ENCODE assay signal across 7 cellular contexts in genomic region chr1:154431586-154432373, GRCh38. TPM values are rescaled to one million over a fixed set of nuclear protein-coding genes. Genes with fewer than 3 reads are reported as not detected.
A peak's percentile ranks its signal among the peaks of the same experiment; 100 is the strongest.
DNase-seq lines count a peak whose midpoint lies in the region; ATAC-seq and TF ChIP-seq lines count a peak whose summit lies in the region.

No MANE protein-coding gene starts in this region.

- in situ Hi-C loops in IMR-90 (cut with MboI; ENCODE audit: low sequenced_read_pairs), result no loop called here

- H3K9me3 ChIP-seq in IMR-90 (ENCODE audit: control insufficient read depth, insufficient read depth, low read length), result no peaks in the 10 kb centered on the region

- no peak for TF ChIP-seq CTCF in IMR-90 (conservative IDR thresholded peaks at IDR 0.05; ENCODE audit: low read depth, low read length)

- H3K4me2 ChIP-seq in IMR-90 (ENCODE audit: low read depth, low read length), result no peak overlapping the region

- dilution Hi-C loops in IMR-90 (cut with HindIII; ENCODE audit: low sequenced_read_pairs, unreplicated experiment), result no loop called here

- peak overlapping the region; percentile 4; the same call in 1 of the 2 replicates for H3K27ac ChIP-seq in IMR-90 (ENCODE audit: insufficient read depth, low read length)

- peak overlapping the region; percentile 12; the same call in 1 of the 2 replicates for H3K18ac ChIP-seq in IMR-90 (ENCODE audit: low read depth, low read length)

- peak overlapping the region; percentile 55 for H2BK5ac ChIP-seq in IMR-90 (ENCODE audit: low read depth, low read length, poor library complexity, severe bottlenecking)

- H3K36me3 Mint-ChIP-seq in stimulated activated effector memory CD8-positive, alpha-beta T cell treated with anti-CD3 and anti-CD28 coated beads, Interleukin-12 subunit alpha, Interleukin-12 subunit beta, amount 100 ng/mL, for 72 hours, result peaks cover 11% of the 10 kb centered on the region

- peak overlapping the region; percentile 57 for H2AK9ac ChIP-seq in IMR-90 (replicated peaks; ENCODE audit: low read depth, low read length, poor library complexity)

- TF ChIP-seq RAD21 in IMR-90 (IDR thresholded peaks at IDR 0.05; ENCODE audit: low read length), result peak; percentile 15; the same call in 1 of the 2 replicates

- 0 out of 4 replicates have a peak overlapping the region, but pooled peaks of 1 of the 2 experiments have one; percentile 19 for H4K8ac ChIP-seq in IMR-90 (ENCODE audit: low read depth in 2 of 2, low read length in 2 of 2)

- H2BK20ac ChIP-seq in IMR-90 (ENCODE audit: low read depth, low read length), result peak overlapping the region; percentile 11; the same call in 1 of the 2 replicates

- no peak for TF ChIP-seq POLR2A in IMR-90 (IDR thresholded peaks at IDR 0.05; ENCODE audit: low read depth, low read length)

- H3K4me3 ChIP-seq in IMR-90 (ENCODE audit: insufficient read depth, low read depth, low read length), result no peak overlapping the region

- H3K9me1 ChIP-seq in IMR-90 (ENCODE audit: insufficient read depth, low read length), result peaks cover 23% of the 10 kb centered on the region

- DNase-seq in IMR-90, result peak; percentile 99
- peak; percentile 69 to 76 for DNase-seq in activated CD4-positive, alpha-beta T cell treated with anti-CD3 and anti-CD28 coated beads, Interleukin-2, amount 50 U/mL, for 48 hours
- DNase-seq in foreskin melanocyte, result peak; percentile 82
- peak; percentile 50 to 84 for DNase-seq in stimulated activated effector memory CD8-positive, alpha-beta T cell treated with anti-CD3 and anti-CD28 coated beads, Interleukin-12 subunit alpha, Interleukin-12 subunit beta, amount 100 ng/mL, for 72 hours (ENCODE audit: low spot score in 2 of 2)
- DNase-seq in DMS 273 treated with DMSO at 0.1 percent for 48 hours (lab: John Stamatoyannopoulos, UW), result no peak

- H4K5ac ChIP-seq in IMR-90 (ENCODE audit: low read depth, low read length), result no peak overlapping the region

- H3K36me3 ChIP-seq in IMR-90 (ENCODE audit: control insufficient read depth, insufficient read depth, low read length), result peaks cover 41% of the 10 kb centered on the region

- peak overlapping the region; percentile 72; the same call in 1 of the 2 replicates for H3K4ac ChIP-seq in IMR-90 (ENCODE audit: low read depth, low read length)

- no peak overlapping the region; the same call in 2 of the 3 replicates for H2BK15ac ChIP-seq in IMR-90 (ENCODE audit: low read depth, low read length)

- POLR2A ChIA-PET in IMR-90 (lab: Charles Lee; ENCODE audit: unreplicated experiment), result no interaction called here

- peak overlapping the region; percentile 44 for H3K27ac Mint-ChIP-seq in stimulated activated effector memory CD8-positive, alpha-beta T cell treated with anti-CD3 and anti-CD28 coated beads, Interleukin-12 subunit alpha, Interleukin-12 subunit beta, amount 100 ng/mL, for 72 hours

- H3K9me3 Mint-ChIP-seq in stimulated activated effector memory CD8-positive, alpha-beta T cell treated with anti-CD3 and anti-CD28 coated beads, Interleukin-12 subunit alpha, Interleukin-12 subunit beta, amount 100 ng/mL, for 72 hours, result no peaks in the 10 kb centered on the region

- peaks cover 26% of the 10 kb centered on the region for H3K4me1 ChIP-seq in IMR-90 (ENCODE audit: control insufficient read depth, insufficient read depth, low read length)

- no peak overlapping the region for H3K56ac ChIP-seq in IMR-90 (ENCODE audit: extremely low read depth, insufficient read depth, low read length)

- WGBS in IMR-90 (ENCODE audit: extremely low coverage in 2 of 2, insufficient read length in 1 of 2), 2 experiments, result no CpG with 5 or more reads among the region's 10 CpGs

- peaks cover 3 to 9% of the 10 kb centered on the region in 2 experiments; a peak in 1 of 4 replicates for H3K79me1 ChIP-seq in IMR-90 (ENCODE audit: low read depth in 1 of 2, low read length in 2 of 2)

- peak overlapping the region; percentile 3 for H3K4me3 Mint-ChIP-seq in stimulated activated effector memory CD8-positive, alpha-beta T cell treated with anti-CD3 and anti-CD28 coated beads, Interleukin-12 subunit alpha, Interleukin-12 subunit beta, amount 100 ng/mL, for 72 hours

- no TSS peak for BruUV-seq in IMR-90 (replicated peaks; lab: Mats Ljungman, UMichigan)

- no peak overlapping the region for H2BK120ac ChIP-seq in IMR-90 (ENCODE audit: low read depth, low read length)

- peak; percentile 85 for ATAC-seq in IMR-90 (ENCODE audit: low read depth)
- peak; percentile 96 for ATAC-seq in stimulated activated effector memory CD8-positive, alpha-beta T cell treated with anti-CD3 and anti-CD28 coated beads, Interleukin-12 subunit alpha, Interleukin-12 subunit beta, amount 100 ng/mL, for 72 hours
- ATAC-seq in HG03571 (IDR thresholded peaks at IDR 0.05; ENCODE audit: unreplicated experiment), result no peak
- no peak for ATAC-seq in HG03108 (IDR thresholded peaks at IDR 0.05; ENCODE audit: unreplicated experiment)

- peaks cover 42% of the 10 kb centered on the region for H4K20me1 ChIP-seq in IMR-90 (ENCODE audit: insufficient read depth, low read length)

- H3K14ac ChIP-seq in IMR-90 (replicated peaks; ENCODE audit: low read depth, low read length), result no peak overlapping the region

- intact Hi-C loops in IMR-90 (cut with micrococcal nuclease), result loop anchor here (1.0 kb wide), 2 partner anchors 15 to 23 kb away; no protein-coding TSS in a partner anchor

- H4K91ac ChIP-seq in IMR-90 (ENCODE audit: insufficient read depth, low read depth, low read length), result no peak overlapping the region

- 0 out of 2 replicates have a peak, but pooled peaks cover 4% of the 10 kb centered on the region for H3K27me3 ChIP-seq in IMR-90 (ENCODE audit: control insufficient read depth, insufficient read depth, low read length)

- H2AFZ ChIP-seq in IMR-90 (replicated peaks; ENCODE audit: low read length, poor library complexity), result peak overlapping the region; percentile 35

- H3K23ac ChIP-seq in IMR-90 (ENCODE audit: low read depth, low read length), result no peak overlapping the region

- CTCF ChIA-PET in IMR-90 (lab: Yijun Ruan, JAX), result no interaction called here

- H3K9ac ChIP-seq in IMR-90 (ENCODE audit: low read depth, low read length), result no peak overlapping the region

- H2AK5ac ChIP-seq in IMR-90 (ENCODE audit: low read depth, low read length), result peak overlapping the region; percentile 78

- peaks cover 30% of the 10 kb centered on the region for H3K4me1 Mint-ChIP-seq in stimulated activated effector memory CD8-positive, alpha-beta T cell treated with anti-CD3 and anti-CD28 coated beads, Interleukin-12 subunit alpha, Interleukin-12 subunit beta, amount 100 ng/mL, for 72 hours

TF ChIP-seq in IMR-90, 13 proteins besides CTCF, POLR2A, EP300 and RAD21:
- 0 out of 2 replicates have a peak, but pooled peaks have one; percentile 40 for TF ChIP-seq CHD1 (IDR thresholded peaks at IDR 0.05; ENCODE audit: low read depth, low read length)
- TF ChIP-seq RCOR1 (IDR thresholded peaks at IDR 0.05; ENCODE audit: insufficient replicate concordance, low read length), result peak; percentile 91
- TF ChIP-seq BHLHE40 (IDR thresholded peaks at IDR 0.05; ENCODE audit: low read depth, low read length), result peak; percentile 77
- peak; percentile 87 for TF ChIP-seq FOS (IDR thresholded peaks at IDR 0.05; ENCODE audit: low read depth, low read length)
- TF ChIP-seq NFE2L2 (IDR thresholded peaks at IDR 0.05; ENCODE audit: low read depth, low read length), result peak; percentile 59; the same call in 1 of the 2 replicates
- TF ChIP-seq MXI1 (IDR thresholded peaks at IDR 0.05; ENCODE audit: borderline replicate concordance, low read depth, low read length), result peak; percentile 82; the same call in 1 of the 2 replicates
- TF ChIP-seq MAZ (IDR thresholded peaks at IDR 0.05; ENCODE audit: borderline replicate concordance, low read depth, low read length), result no peak
- TF ChIP-seq USF2 (IDR thresholded peaks at IDR 0.05; ENCODE audit: low read depth, low read length), result peak; percentile 63
- TF ChIP-seq MAFK (IDR thresholded peaks at IDR 0.05; ENCODE audit: low read depth, low read length), result no peak
- TF ChIP-seq RFX5 (IDR thresholded peaks at IDR 0.05; ENCODE audit: low read depth, low read length), result no peak
- TF ChIP-seq CEBPB (IDR thresholded peaks at IDR 0.05; ENCODE audit: low read depth, low read length), result peak; percentile 99
- TF ChIP-seq SMC3 (IDR thresholded peaks at IDR 0.05; ENCODE audit: low read depth, low read length), result no peak
- TF ChIP-seq, protein P1, sequence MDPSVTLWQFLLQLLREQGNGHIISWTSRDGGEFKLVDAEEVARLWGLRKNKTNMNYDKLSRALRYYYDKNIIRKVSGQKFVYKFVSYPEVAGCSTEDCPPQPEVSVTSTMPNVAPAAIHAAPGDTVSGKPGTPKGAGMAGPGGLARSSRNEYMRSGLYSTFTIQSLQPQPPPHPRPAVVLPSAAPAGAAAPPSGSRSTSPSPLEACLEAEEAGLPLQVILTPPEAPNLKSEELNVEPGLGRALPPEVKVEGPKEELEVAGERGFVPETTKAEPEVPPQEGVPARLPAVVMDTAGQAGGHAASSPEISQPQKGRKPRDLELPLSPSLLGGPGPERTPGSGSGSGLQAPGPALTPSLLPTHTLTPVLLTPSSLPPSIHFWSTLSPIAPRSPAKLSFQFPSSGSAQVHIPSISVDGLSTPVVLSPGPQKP (IDR thresholded peaks at IDR 0.05; ENCODE audit: borderline replicate concordance, low read depth, low read length), result no peak

RNA-seq across cellular contexts. Expression of gene IL6R, which starts 26.6 kb away (rescaled TPM):
- total RNA-seq in IMR-90 (2012; rRNA removed), result 6.1 and 9.5 TPM in 2 replicates
- polyA plus RNA-seq in IMR-90 (2012; rRNA removed), result 4.7 and 5.3 TPM in 2 replicates
- polyA plus RNA-seq in IMR-90 (2012; cell fraction: cytosol; rRNA removed), result 5.7 and 6.2 TPM in 2 replicates
- 4.5 and 5.6 TPM in 2 replicates for polyA plus RNA-seq in IMR-90 (2012; cell fraction: nucleus; rRNA removed; ENCODE audit: low replicate concordance)

Comparison
In these comparisons a context has a peak if more than half of its experiments do, and no peak if none do; other contexts are left out.
1. ATAC-seq: peak in IMR-90 (single experiment) and stimulated activated effector memory CD8-positive, alpha-beta T cell treated with anti-CD3 and anti-CD28 coated beads, Interleukin-12 subunit alpha, Interleukin-12 subunit beta, amount 100 ng/mL, for 72 hours (single experiment); none in HG03571 (single experiment) and HG03108 (single experiment).